In genomic region chr2:84495539-84496146, GRCh38 we compare ENCODE assay signal across 8 cellular contexts. TPM values are rescaled to one million over a fixed set of nuclear protein-coding genes. Genes with fewer than 3 reads are reported as not detected.
DNase-seq lines count a peak whose midpoint lies in the region; ATAC-seq, FAIRE-seq and TF ChIP-seq lines count a peak whose summit lies in the region.

No MANE protein-coding gene starts in this region.

- H3K27me3 Mint-ChIP-seq in T-helper 2 cell treated with Interferon-gamma antibody and Interleukin-4, amounts not matched to agents 5 μg/mL and 100 μg/mL, for 36 hours (ENCODE audit: low read depth), result peaks cover 5% of the 10 kb centered on the region
- H3K27me3 Mint-ChIP-seq in stimulated activated memory B cell treated with anti-CD40 and anti-IgM and Interleukin-4, amounts not matched to agents 10 μg/mL and 1 μg/mL and 100 μg/mL, for 72 hours, result no peaks in the 10 kb centered on the region

- H3K27ac ChIP-seq in OCI-LY3 (ENCODE audit: low read length) (no peak overlapping the region), GM12878 (ENCODE audit: control insufficient read depth, insufficient read depth) (no peak overlapping the region)

- CTCF ChIA-PET in GM12878 (lab: Yijun Ruan, JAX), result interaction anchor here (1.1 kb wide), 1 partner anchor 431 kb away, joined by 3 read pairs; no protein-coding TSS in a partner anchor

- no peak overlapping the region for H3K27ac Mint-ChIP-seq in T-helper 2 cell treated with Interferon-gamma antibody and Interleukin-4, amounts not matched to agents 5 μg/mL and 100 μg/mL, for 36 hours
- no peak overlapping the region for H3K27ac Mint-ChIP-seq in stimulated activated memory B cell treated with anti-CD40 and anti-IgM and Interleukin-4, amounts not matched to agents 10 μg/mL and 1 μg/mL and 100 μg/mL, for 72 hours

- H3K4me1 Mint-ChIP-seq in T-helper 2 cell treated with Interferon-gamma antibody and Interleukin-4, amounts not matched to agents 5 μg/mL and 100 μg/mL, for 36 hours (ENCODE audit: low read depth), result peaks cover 6% of the 10 kb centered on the region
- H3K4me1 Mint-ChIP-seq in stimulated activated memory B cell treated with anti-CD40 and anti-IgM and Interleukin-4, amounts not matched to agents 10 μg/mL and 1 μg/mL and 100 μg/mL, for 72 hours, result no peaks in the 10 kb centered on the region

- H3K9ac ChIP-seq in OCI-LY3 (ENCODE audit: low read length), result 0 out of 2 replicates have a peak overlapping the region, but pooled peaks have one; percentile 16
- no peak overlapping the region for H3K9ac ChIP-seq in GM12878 (ENCODE audit: control insufficient read depth, insufficient read depth, low read length)

- no peak for TF ChIP-seq EP300 in GM12878 (IDR thresholded peaks at IDR 0.05; ENCODE audit: borderline replicate concordance in 1 of 2, control insufficient read depth in 1 of 2, low read depth in 2 of 2, low read length in 2 of 2)

- H3K4me2 ChIP-seq in OCI-LY3 (ENCODE audit: low read length) (peak overlapping the region; percentile 63), GM12878 (ENCODE audit: control insufficient read depth, insufficient read depth) (no peak overlapping the region)

- no peaks in the 10 kb centered on the region for H3K36me3 Mint-ChIP-seq in T-helper 2 cell treated with Interferon-gamma antibody and Interleukin-4, amounts not matched to agents 5 μg/mL and 100 μg/mL, for 36 hours (ENCODE audit: low read depth)
- no peaks in the 10 kb centered on the region for H3K36me3 Mint-ChIP-seq in stimulated activated memory B cell treated with anti-CD40 and anti-IgM and Interleukin-4, amounts not matched to agents 10 μg/mL and 1 μg/mL and 100 μg/mL, for 72 hours

- H3K27me3 ChIP-seq in OCI-LY3 (ENCODE audit: low read depth, low read length) (no peaks in the 10 kb centered on the region), GM12878 (replicated peaks in 1 of 2; ENCODE audit: control insufficient read depth in 2 of 2, insufficient read depth in 2 of 2, low read length in 1 of 2) (no peaks in the 10 kb centered on the region)

- POLR2A ChIA-PET in GM12878 (lab: Charles Lee), result no interaction called here

- no peak overlapping the region for H3K4me3 Mint-ChIP-seq in T-helper 2 cell treated with Interferon-gamma antibody and Interleukin-4, amounts not matched to agents 5 μg/mL and 100 μg/mL, for 36 hours
- no peak overlapping the region for H3K4me3 Mint-ChIP-seq in stimulated activated memory B cell treated with anti-CD40 and anti-IgM and Interleukin-4, amounts not matched to agents 10 μg/mL and 1 μg/mL and 100 μg/mL, for 72 hours

- BruUV-seq in GM12878 (replicated peaks; lab: Mats Ljungman, UMichigan), result no TSS peak

- H3K79me2 ChIP-seq in OCI-LY3 (ENCODE audit: low read length), result no peaks in the 10 kb centered on the region
- no peaks in the 10 kb centered on the region for H3K79me2 ChIP-seq in GM12878 (ENCODE audit: control insufficient read depth, insufficient read depth, low read length)

- H3K4me3 ChIP-seq in OCI-LY3 (ENCODE audit: low read length), result 0 out of 2 replicates have a peak overlapping the region, but pooled peaks have one; percentile 18
- H3K4me3 ChIP-seq in GM12878, result no peak overlapping the region

- H3K9me3 Mint-ChIP-seq in T-helper 2 cell treated with Interferon-gamma antibody and Interleukin-4, amounts not matched to agents 5 μg/mL and 100 μg/mL, for 36 hours, result no peaks in the 10 kb centered on the region
- no peaks in the 10 kb centered on the region for H3K9me3 Mint-ChIP-seq in stimulated activated memory B cell treated with anti-CD40 and anti-IgM and Interleukin-4, amounts not matched to agents 10 μg/mL and 1 μg/mL and 100 μg/mL, for 72 hours

- H3K9me3 ChIP-seq in OCI-LY3 (ENCODE audit: insufficient read depth, low read length), result no peaks in the 10 kb centered on the region
- H3K9me3 ChIP-seq in GM12878 (replicated peaks; ENCODE audit: control insufficient read depth, insufficient read depth, low read length), result no peaks in the 10 kb centered on the region

- peaks cover 46% of the 10 kb centered on the region for H3K4me1 ChIP-seq in OCI-LY3 (ENCODE audit: low read length)
- H3K4me1 ChIP-seq in GM12878 (ENCODE audit: control insufficient read depth, insufficient read depth, low read length), result no peaks in the 10 kb centered on the region

- peak; percentile 79 for ATAC-seq in GM21423 (IDR thresholded peaks at IDR 0.05; ENCODE audit: unreplicated experiment)
- ATAC-seq in GM12878, result peak; percentile 93
- peak; percentile 68 for ATAC-seq in stimulated activated memory B cell treated with anti-CD40 and anti-IgM and Interleukin-4, amounts not matched to agents 10 μg/mL and 1 μg/mL and 100 μg/mL, for 72 hours

- DNase-seq in T-helper 2 cell (peak in 3 of 5 experiments; percentile 7 to 80 (median 48)), HTR-8/SVneo (ENCODE audit: insufficient read length, low spot score) (peak; percentile 60), GM12878 (ENCODE audit: low read depth, low spot score) (no peak), iPS-NIHi11 (ENCODE audit: low spot score) (peak; percentile 50)
- no peak for DNase-seq in T-helper 2 cell treated with Interferon-gamma antibody and Interleukin-4, amounts not matched to agents 5 μg/mL and 100 μg/mL, for 36 hours (ENCODE audit: low spot score)

- peak; percentile 93 for TF ChIP-seq RAD21 in GM12878 (IDR thresholded peaks at IDR 0.05; ENCODE audit: insufficient read depth, low read depth, low read length)

- H3K36me3 ChIP-seq in OCI-LY3 (replicated peaks; ENCODE audit: low read depth, low read length), result no peaks in the 10 kb centered on the region
- H3K36me3 ChIP-seq in GM12878 (ENCODE audit: control insufficient read depth in 2 of 2, insufficient read depth in 2 of 2, low read length in 1 of 2), result no peaks in the 10 kb centered on the region

- FAIRE-seq in HTR-8/SVneo (lab: Jason Lieb, UNC) (peak; percentile 89), GM12878 (lab: Jason Lieb, UNC) (peak; percentile 90)

- peak overlapping the region; percentile 80 for H2AFZ ChIP-seq in OCI-LY3 (ENCODE audit: low read depth, low read length)
- no peak overlapping the region for H2AFZ ChIP-seq in GM12878 (ENCODE audit: control insufficient read depth, low read depth, low read length)

- in situ Hi-C loops in GM12878 (cut with MboI), result loop anchor here (5.0 to 10.0 kb wide), 2 partner anchors 432 to 799 kb away; no protein-coding TSS in a partner anchor

- TF ChIP-seq CTCF in OCI-LY3 (IDR thresholded peaks at IDR 0.05; ENCODE audit: low read depth, low read length) (peak; percentile 78), GM12878 (IDR thresholded peaks at IDR 0.05 in 2 of 3, conservative IDR thresholded peaks at IDR 0.05 in 1 of 3; ENCODE audit: control insufficient read depth in 2 of 3, extremely low read depth in 1 of 3, insufficient read depth in 1 of 3, low read depth in 3 of 3, low read length in 3 of 3) (peak; percentile 41 to 80 (median 53); a peak in 5 of 6 replicates)

- intact Hi-C loops in GM12878 (cut with micrococcal nuclease; ENCODE audit: unreplicated experiment), result loop anchor here (1.0 to 5.0 kb wide), 5 partner anchors 136 to 792 kb away; no protein-coding TSS in a partner anchor

- 14% methylated on average over 8 of the region's 8 CpGs for whole genome bisulfite sequencing in GM12878 (ENCODE audit: insufficient coverage, insufficient replicate concordance, low lambda C conversion rate, missing lambda C conversion rate)

- no peaks in the 10 kb centered on the region for H4K20me1 ChIP-seq in OCI-LY3 (ENCODE audit: insufficient read depth, low read length)
- H4K20me1 ChIP-seq in GM12878 (ENCODE audit: control insufficient read depth, insufficient read depth), result no peaks in the 10 kb centered on the region

- TF ChIP-seq POLR2A in GM12878 (IDR thresholded peaks at IDR 0.05; ENCODE audit: low read depth, low read length), result no peak

- RAD21 ChIA-PET in GM12878 (lab: Charles Lee; ENCODE audit: unreplicated experiment), result no interaction called here

- SMC1A ChIA-PET in GM12878 (lab: Charles Lee; ENCODE audit: uncharacterized antibody, unreplicated experiment), result no interaction called here

TF ChIP-seq in GM12878, 131 proteins besides CTCF, POLR2A, EP300 and RAD21 (continues in another document):
- TF ChIP-seq BHLHE40 (IDR thresholded peaks at IDR 0.05; ENCODE audit: borderline replicate concordance in 1 of 2, low read depth in 2 of 2, low read length in 1 of 2) (peak; percentile 34 to 61; a peak in 1 of 4 replicates), NR2C2 (IDR thresholded peaks at IDR 0.05; ENCODE audit: borderline replicate concordance, control insufficient read depth, insufficient read length, low read depth) (no peak)

RNA-seq across cellular contexts. Expression of gene DNAH6, which starts 20.7 kb away (rescaled TPM):
- total RNA-seq in GM12878 (2013; cell fraction: nucleolus; rRNA removed), result 2.8 and 2.9 TPM in 2 replicates
- total RNA-seq in GM12878 (2014; rRNA removed) (0.16 and 1.0 TPM in 2 replicates), GM12878 (2014; rRNA removed; fragmentation: Illumina TruSeq; extraction: Trizol) (0.36 and 0.46 TPM in 2 replicates), GM12878 (2021) (0.31 and 0.35 TPM in 2 replicates)
- polyA plus RNA-seq in GM12878 (2011; ENCODE audit: low read depth), result 0.09 TPM
- polyA plus RNA-seq in GM12878 (2011; rRNA removed) (0.61 and 0.82 TPM in 2 replicates), GM12878 (2014; fragmentation: Illumina TruSeq; extraction: Trizol) (0.24 and 0.40 TPM in 2 replicates), GM12878 (2014; fragmentation: Nextera tagmentation; extraction: Ambion mirVana) (under 1 TPM; 0.07 to 0.27 TPM), GM12878 (2014; rRNA removed) (0.14 TPM in 2 replicates), GM12878 (2016; fragmentation: Nextera tagmentation; extraction: Ambion mirVana) (under 1 TPM; 0.24 to 0.53 TPM)
- polyA plus RNA-seq in GM12878 (2011; cell fraction: cytosol; rRNA removed), result 0.15 and 0.27 TPM in 2 replicates
- polyA plus RNA-seq in GM12878 (2011; cell fraction: nucleus; rRNA removed), result 0.72 and 0.87 TPM in 2 replicates
- polyA plus RNA-seq in GM12878 (2012), result 0.15 and 0.16 TPM in 2 replicates
- polyA minus RNA-seq in GM12878 (2011; rRNA and poly(A)+ RNA removed), result 0.82 and 0.95 TPM in 2 replicates
- 0.10 and 0.27 TPM in 2 replicates for polyA minus RNA-seq in GM12878 (2011; cell fraction: cytosol; rRNA and poly(A)+ RNA removed)
- 0.77 and 1.2 TPM in 2 replicates for polyA minus RNA-seq in GM12878 (2011; cell fraction: nucleus; rRNA and poly(A)+ RNA removed)

RNA-seq across cellular contexts. Expression of gene SUCLG1, which starts 36.6 kb away (rescaled TPM):
- 45.6 and 72.7 TPM in 2 replicates for total RNA-seq in GM12878 (2013; cell fraction: nucleolus; rRNA removed)
- 77.2 and 79.8 TPM in 2 replicates for total RNA-seq in GM12878 (2014; rRNA removed)
- 79.2 and 83.5 TPM in 2 replicates for total RNA-seq in GM12878 (2014; rRNA removed; fragmentation: Illumina TruSeq; extraction: Trizol)
- 80.0 and 82.6 TPM in 2 replicates for total RNA-seq in GM12878 (2021)
- polyA plus RNA-seq in GM12878 (2011; ENCODE audit: low read depth), result 63.7 TPM
- polyA plus RNA-seq in GM12878 (2011; rRNA removed), result 103 and 124 TPM in 2 replicates
- 59.9 and 95.5 TPM in 2 replicates for polyA plus RNA-seq in GM12878 (2011; cell fraction: cytosol; rRNA removed)
- 59.1 and 65.8 TPM in 2 replicates for polyA plus RNA-seq in GM12878 (2011; cell fraction: nucleus; rRNA removed)
- 47.7 and 65.5 TPM in 2 replicates for polyA plus RNA-seq in GM12878 (2012)
- polyA plus RNA-seq in GM12878 (2014; fragmentation: Illumina TruSeq; extraction: Trizol), result 84.2 and 86.4 TPM in 2 replicates
- 100 to 1,000 TPM; 190 to 197 TPM for polyA plus RNA-seq in GM12878 (2014; fragmentation: Nextera tagmentation; extraction: Ambion mirVana)
- polyA plus RNA-seq in GM12878 (2014; rRNA removed), result 71.6 and 75.4 TPM in 2 replicates
- polyA plus RNA-seq in GM12878 (2016; fragmentation: Nextera tagmentation; extraction: Ambion mirVana), result 100 to 1,000 TPM; 124 to 135 TPM
- 29.6 and 31.4 TPM in 2 replicates for polyA minus RNA-seq in GM12878 (2011; rRNA and poly(A)+ RNA removed)
- polyA minus RNA-seq in GM12878 (2011; cell fraction: cytosol; rRNA and poly(A)+ RNA removed), result 19.5 and 20.8 TPM in 2 replicates
- polyA minus RNA-seq in GM12878 (2011; cell fraction: nucleus; rRNA and poly(A)+ RNA removed), result 24.1 and 24.5 TPM in 2 replicates

Comparison
In these comparisons a context has a peak if more than half of its experiments do, and no peak if none do; other contexts are left out.
1. DNase-seq: peak in T-helper 2 cell (3 of 5), HTR-8/SVneo (single experiment) and iPS-NIHi11 (single experiment); none in T-helper 2 cell treated with Interferon-gamma antibody and Interleukin-4, amounts not matched to agents 5 μg/mL and 100 μg/mL, for 36 hours (single experiment) and GM12878 (single experiment).
2. Peak in every context shown above with its lines, with median percentiles within 50 percentile points of each other: ATAC-seq.